Comparison of ENCODE assay signal across 13 cellular contexts in genomic region chr6:111842271-111842822, GRCh38. TPM values are rescaled to one million over a fixed set of nuclear protein-coding genes. Genes with fewer than 3 reads are reported as not detected.
DNase-seq lines count a peak whose midpoint lies in the region; ATAC-seq and TF ChIP-seq lines count a peak whose summit lies in the region.
"Had no signal": no experiment of that assay in that cellular context is flagged by ENCODE, and none has a peak within 500 bp of the region (broad histone marks: within the 10 kb centered on the region; RNA-seq: fewer than 3 reads in every experiment).

No MANE protein-coding gene starts in this region.

- peak overlapping the region; percentile 82 for H3K18ac ChIP-seq in neuronal stem cell (ENCODE audit: low read length)

- H3K36me3 ChIP-seq in BLaER1 (peaks cover 35% of the 10 kb centered on the region), KOPT-K1 (ENCODE audit: insufficient read depth, low read length) (peaks cover 9% of the 10 kb centered on the region), brain microvascular endothelial cell (replicated peaks) (no peaks in the 10 kb centered on the region), neuronal stem cell (replicated peaks in 1 of 2; ENCODE audit: control insufficient read depth in 2 of 2, insufficient read depth in 2 of 2, low read length in 2 of 2) (peaks cover 0 to 73% of the 10 kb centered on the region in 2 donors)
- H3K36me3 ChIP-seq: sigmoid colon had no signal

- H2BK5ac ChIP-seq in neuronal stem cell (ENCODE audit: low read length), result no peak overlapping the region

- peak overlapping the region; percentile 8 for H2BK15ac ChIP-seq in neuronal stem cell (ENCODE audit: low read length)

- H2AK5ac ChIP-seq in neuronal stem cell (ENCODE audit: low read depth, low read length), result no peak overlapping the region

- no peak for ATAC-seq in HG02678 (IDR thresholded peaks at IDR 0.05; ENCODE audit: unreplicated experiment)
- ATAC-seq: activated CD8-positive, alpha-beta T cell treated with anti-CD3 and anti-CD28 coated beads for 36 hours had no signal

- H2BK120ac ChIP-seq in neuronal stem cell (ENCODE audit: low read depth, low read length), result no peak overlapping the region

- no peak overlapping the region for H2AFZ ChIP-seq in neuronal stem cell (ENCODE audit: low read length)

- peak overlapping the region; percentile 86 for H3K4me2 ChIP-seq in BLaER1
- no peak overlapping the region for H3K4me2 ChIP-seq in neuronal stem cell (ENCODE audit: insufficient read depth, low read length, poor library complexity, severe bottlenecking)

- in situ Hi-C loops in brain microvascular endothelial cell (cut with HindIII; ENCODE audit: low pct_ligation_motif_present, low sequenced_read_pairs), result no loop called here

- H3K9ac ChIP-seq in BLaER1, result peak overlapping the region; percentile 43
- H3K9ac ChIP-seq in neuronal stem cell (ENCODE audit: low read depth, low read length, poor library complexity), result peak overlapping the region; percentile 46

- H3K4ac ChIP-seq in neuronal stem cell (ENCODE audit: low read length), result no peak overlapping the region

- DNase-seq in brain microvascular endothelial cell (no peak), neuronal stem cell (ENCODE audit: low spot score) (no peak), GM19238 (ENCODE audit: insufficient read length, low spot score) (no peak), germinal center (ENCODE audit: low spot score) (no peak), NCI-H345 treated with DMSO at 0.1 percent for 48 hours (lab: John Stamatoyannopoulos, UW; ENCODE audit: unreplicated experiment) (no peak)
- DNase-seq: DMS 273 treated with DMSO at 0.1 percent for 48 hours, H9, sigmoid colon had no signal

- H3K4me1 ChIP-seq in BLaER1, result peaks cover 99% of the 10 kb centered on the region
- peaks cover 39 to 65% of the 10 kb centered on the region in 2 donors for H3K4me1 ChIP-seq in neuronal stem cell (ENCODE audit: control insufficient read depth in 2 of 2, insufficient read depth in 1 of 2, low read depth in 1 of 2, low read length in 2 of 2)

- peaks cover 4% of the 10 kb centered on the region for H3K79me1 ChIP-seq in neuronal stem cell (ENCODE audit: low read depth, low read length)

- no peak overlapping the region for H4K8ac ChIP-seq in neuronal stem cell (ENCODE audit: low read depth, low read length)

- no peak overlapping the region for H3K23ac ChIP-seq in neuronal stem cell (ENCODE audit: low read depth, low read length, poor library complexity)

- no peaks in the 10 kb centered on the region for H3K27me3 ChIP-seq in BLaER1
- no peaks in the 10 kb centered on the region for H3K27me3 ChIP-seq in brain microvascular endothelial cell (replicated peaks)
- no peaks in the 10 kb centered on the region for H3K27me3 ChIP-seq in neuronal stem cell (ENCODE audit: control insufficient read depth in 3 of 3, insufficient read depth in 3 of 3, low read depth in 1 of 3, low read length in 3 of 3)
- H3K27me3 ChIP-seq: sigmoid colon had no signal

- 0 out of 2 replicates have a peak, but pooled peaks cover 7% of the 10 kb centered on the region for H3K9me3 ChIP-seq in BLaER1
- no peaks in the 10 kb centered on the region for H3K9me3 ChIP-seq in KOPT-K1 (ENCODE audit: insufficient read depth, low read length, poor library complexity, severe bottlenecking)
- H3K9me3 ChIP-seq in neuronal stem cell (replicated peaks in 1 of 2; ENCODE audit: control insufficient read depth in 2 of 2, insufficient read depth in 1 of 2, low read depth in 1 of 2, low read length in 2 of 2), result no peaks in the 10 kb centered on the region
- H3K9me3 ChIP-seq: sigmoid colon had no signal

- H2BK12ac ChIP-seq in neuronal stem cell (ENCODE audit: low read length), result no peak overlapping the region

- WGBS in neuronal stem cell (ENCODE audit: extremely low coverage in 2 of 2, insufficient read length in 2 of 2, insufficient replicate concordance in 1 of 2), 2 donors, result no CpG with 5 or more reads among the region's 9 CpGs

- peaks cover 52% of the 10 kb centered on the region for H4K20me1 ChIP-seq in BLaER1

- H3K27ac ChIP-seq in BLaER1 (peak overlapping the region; percentile 66), KOPT-K1 (ENCODE audit: low read depth, low read length, poor library complexity, severe bottlenecking) (peak overlapping the region; percentile 61), brain microvascular endothelial cell (peak overlapping the region; percentile 65), neuronal stem cell (replicated peaks; ENCODE audit: low read length) (peak overlapping the region; percentile 34)
- H3K27ac ChIP-seq: sigmoid colon had no signal

- TF ChIP-seq CTCF in brain microvascular endothelial cell (IDR thresholded peaks at IDR 0.05; ENCODE audit: low read depth, low read length, missing control alignments), result no peak

- H4K91ac ChIP-seq in neuronal stem cell (ENCODE audit: low read depth, low read length, poor library complexity), result no peak overlapping the region

- H3K4me3 ChIP-seq in BLaER1 (peak overlapping the region; percentile 40; the same call in 1 of the 2 replicates), brain microvascular endothelial cell (ENCODE audit: low read depth, low read length) (no peak overlapping the region), neuronal stem cell (ENCODE audit: low read length in 2 of 2) (no peak overlapping the region)
- H3K4me3 ChIP-seq: lung, sigmoid colon had no signal

- H3K14ac ChIP-seq in neuronal stem cell (ENCODE audit: low read length), result peak overlapping the region; percentile 28

RNA-seq across cellular contexts. Expression of gene FYN, which starts 30.9 kb away (rescaled TPM):
- 176 TPM for polyA plus RNA-seq in neuronal stem cell (2013, experiment 1 of 2)
- polyA plus RNA-seq in neuronal stem cell (2013, experiment 2 of 2), result 174 TPM
